Comparison of ENCODE assay signal across 16 cellular contexts in genomic region chr6:11729083-11729482, GRCh38. TPM values are rescaled to one million over a fixed set of nuclear protein-coding genes. Genes with fewer than 3 reads are reported as not detected.
DNase-seq lines count a peak whose midpoint lies in the region; ATAC-seq and TF ChIP-seq lines count a peak whose summit lies in the region.
"Had no signal": no experiment of that assay in that cellular context is flagged by ENCODE, and none has a peak within 500 bp of the region (broad histone marks: within the 10 kb centered on the region; RNA-seq: fewer than 3 reads in every experiment).

No MANE protein-coding gene starts in this region.

- H3K36me3 Mint-ChIP-seq in activated T-cell treated with anti-CD3 and anti-CD28 coated beads, Interleukin-2, amount 50 U/mL, for 72 hours (ENCODE audit: insufficient read depth in 2 of 2): peaks cover 14 to 20% of the 10 kb centered on the region in 2 donors
- H3K36me3 Mint-ChIP-seq: WTC11 had no signal

- POLR2A ChIA-PET in HEK293T (lab: Yijun Ruan, JAX): no interaction called here

- peak overlapping the region; percentile 83 to 87 for H3K4me3 Mint-ChIP-seq in activated T-cell treated with anti-CD3 and anti-CD28 coated beads, Interleukin-2, amount 50 U/mL, for 72 hours
- H3K4me3 Mint-ChIP-seq: nephron progenitor cell, WTC11 had no signal

- H3K27ac Mint-ChIP-seq in activated T-cell treated with anti-CD3 and anti-CD28 coated beads, Interleukin-2, amount 50 U/mL, for 72 hours: peak overlapping the region; percentile 88
- H3K27ac Mint-ChIP-seq: nephron progenitor cell, WTC11 had no signal

- no peaks in the 10 kb centered on the region for H3K27me3 Mint-ChIP-seq in activated T-cell treated with anti-CD3 and anti-CD28 coated beads, Interleukin-2, amount 50 U/mL, for 72 hours (ENCODE audit: low read depth)

- DNase-seq in activated effector memory CD4-positive, alpha-beta T cell treated with anti-CD3 and anti-CD28 coated beads, Interleukin-2, amount 50 U/mL, for 16 hours: peak; percentile 78
- no peak for DNase-seq in activated effector memory CD4-positive, alpha-beta T cell treated with Interleukin-2 at 50 U/mL for 16 hours
- DNase-seq in activated T-cell treated with anti-CD3 and anti-CD28 coated beads, Interleukin-2, amount 50 U/mL, for 72 hours: peak; percentile 61 to 79
- DNase-seq in erythroblast (lab: John Stamatoyannopoulos, UW) (peak; percentile 10 to 49), HEK293T (ENCODE audit: extremely low spot score) (no peak), Ammon's horn (ENCODE audit: low spot score) (no peak)
- DNase-seq: amygdala, DMS 273 treated with DMSO at 0.1 percent for 48 hours, MV-4-11, nephron progenitor cell, sigmoid colon had no signal

- CTCF ChIA-PET in HEK293T (lab: Yijun Ruan, JAX): no interaction called here

- peaks cover 98% of the 10 kb centered on the region for H3K4me1 Mint-ChIP-seq in activated T-cell treated with anti-CD3 and anti-CD28 coated beads, Interleukin-2, amount 50 U/mL, for 72 hours (ENCODE audit: low read depth)

- no peak for TF ChIP-seq POLR2A in erythroblast (IDR thresholded peaks at IDR 0.05; ENCODE audit: low read length)

- H3K9me3 Mint-ChIP-seq in activated T-cell treated with anti-CD3 and anti-CD28 coated beads, Interleukin-2, amount 50 U/mL, for 72 hours: peaks cover 5 to 8% of the 10 kb centered on the region in 2 donors

- peak; percentile 70 to 76 for ATAC-seq in activated T-cell treated with anti-CD3 and anti-CD28 coated beads, Interleukin-2, amount 50 U/mL, for 72 hours (replicated peaks in 1 of 2)
- no peak for ATAC-seq in GM18909 (IDR thresholded peaks at IDR 0.05; ENCODE audit: poor library complexity, unreplicated experiment)
- no peak for ATAC-seq in GM21515 (IDR thresholded peaks at IDR 0.05; ENCODE audit: unreplicated experiment)
- ATAC-seq: WTC11 had no signal

TF ChIP-seq in HEK293T, 16 proteins besides CTCF, POLR2A, EP300 and RAD21:
- no peak for TF ChIP-seq NFRKB (IDR thresholded peaks at IDR 0.05)
- no peak for TF ChIP-seq ZNF384 (IDR thresholded peaks at IDR 0.05)
- TF ChIP-seq PKNOX1 (IDR thresholded peaks at IDR 0.05): no peak
- TF ChIP-seq SUZ12 (IDR thresholded peaks at IDR 0.05): no peak
- TF ChIP-seq SP1 (IDR thresholded peaks at IDR 0.05): no peak
- TF ChIP-seq ELF4 (IDR thresholded peaks at IDR 0.05): no peak

RNA-seq across cellular contexts. Expression of gene ADTRP, which starts 49.5 kb away (rescaled TPM):
- total RNA-seq in activated T-cell treated with anti-CD3 and anti-CD28 coated beads, Interleukin-2, amount 50 U/mL, for 72 hours: 10 to 100 TPM; 62.4 to 71.6 TPM
- total RNA-seq: A673, thoracic aorta had no signal

Comparison
In these comparisons a context has a peak if more than half of its experiments do, and no peak if none do; other contexts are left out.
1. DNase-seq: peak in activated effector memory CD4-positive, alpha-beta T cell treated with anti-CD3 and anti-CD28 coated beads, Interleukin-2, amount 50 U/mL, for 16 hours (single experiment), activated T-cell treated with anti-CD3 and anti-CD28 coated beads, Interleukin-2, amount 50 U/mL, for 72 hours (2 of 2) and erythroblast (2 of 2); none in activated effector memory CD4-positive, alpha-beta T cell treated with Interleukin-2 at 50 U/mL for 16 hours (single experiment), HEK293T (single experiment) and Ammon's horn (single experiment).
2. ATAC-seq: peak in activated T-cell treated with anti-CD3 and anti-CD28 coated beads, Interleukin-2, amount 50 U/mL, for 72 hours (2 of 2); none in GM18909 (single experiment) and GM21515 (single experiment).